ENCODE assay signal across 15 cellular contexts in genomic region chr15:36905908-36906307, GRCh38.
DNase-seq lines count a peak whose midpoint lies in the region; ATAC-seq and TF ChIP-seq lines count a peak whose summit lies in the region.
"Had no signal": no experiment of that assay in that cellular context is flagged by ENCODE, and none has a peak within 500 bp of the region (broad histone marks: within the 10 kb centered on the region; RNA-seq: fewer than 3 reads in every experiment).

No MANE protein-coding gene starts in this region.

- peaks cover 22% of the 10 kb centered on the region for H3K4me1 Mint-ChIP-seq in nephron progenitor cell
- H3K4me1 Mint-ChIP-seq: activated CD4-positive, alpha-beta T cell treated with anti-CD3 and anti-CD28 coated beads for 36 hours; natural killer cell had no signal

- no peak for TF ChIP-seq CTCF in AG09309 (IDR thresholded peaks at IDR 0.05; ENCODE audit: control insufficient read depth, insufficient read depth, low read depth, low read length, missing control alignments)
- TF ChIP-seq CTCF in nephron progenitor cell (IDR thresholded peaks at IDR 0.05) = no peak
- TF ChIP-seq CTCF in gastrocnemius medialis (IDR thresholded peaks at IDR 0.05 in 4 of 5, conservative IDR thresholded peaks at IDR 0.05 in 1 of 5) = no peak

- no peaks in the 10 kb centered on the region for H3K4me1 ChIP-seq in gastrocnemius medialis

- in situ Hi-C loops in gastrocnemius medialis (cut with MboI; ENCODE audit: low sequenced_read_pairs in 4 of 4) = no loop called here

- DNase-seq in AG09309 (ENCODE audit: low read depth) = peak; percentile 23
- peak; percentile 63 for DNase-seq in HT-29 (ENCODE audit: low spot score)
- DNase-seq in fibroblast of gingiva (ENCODE audit: low read depth) = peak; percentile 15
- peak; percentile 10 for DNase-seq in nephron progenitor cell
- DNase-seq in activated naive CD4-positive, alpha-beta T cell treated with anti-CD3 and anti-CD28 coated beads, Interleukin-2, amount 50 U/mL, for 16 hours = no peak
- DNase-seq in NCI-H1436 treated with DMSO at 0.1 percent for 48 hours (lab: John Stamatoyannopoulos, UW) = no peak
- DNase-seq in gastrocnemius medialis = no peak
- DNase-seq: activated CD4-positive, alpha-beta T cell treated with anti-CD3 and anti-CD28 coated beads for 36 hours; activated naive CD4-positive, alpha-beta T cell treated with anti-CD3 and anti-CD28 coated beads for 36 hours; natural killer cell; NCI-H1694; SIG-M5 had no signal

- intact Hi-C loops in gastrocnemius medialis (cut with DNase I; ENCODE audit: low total_unique reads) = no loop called here

- peaks cover 21% of the 10 kb centered on the region for H3K36me3 Mint-ChIP-seq in nephron progenitor cell (ENCODE audit: low read depth)
- H3K36me3 Mint-ChIP-seq: natural killer cell had no signal

- ATAC-seq in GM19035 (IDR thresholded peaks at IDR 0.05; ENCODE audit: unreplicated experiment) (no peak), gastrocnemius medialis (no peak)
- ATAC-seq: activated CD4-positive, alpha-beta T cell treated with anti-CD3 and anti-CD28 coated beads for 36 hours; gastroesophageal sphincter; natural killer cell had no signal

- no peaks in the 10 kb centered on the region for H3K36me3 ChIP-seq in gastrocnemius medialis
- H3K36me3 ChIP-seq: gastroesophageal sphincter, vagina had no signal

- H3K27me3 ChIP-seq in gastrocnemius medialis = peaks cover 0 to 6% (median 0%) of the 10 kb centered on the region in 3 donors
- H3K27me3 ChIP-seq: gastroesophageal sphincter, vagina had no signal

- H3K27ac ChIP-seq in gastrocnemius medialis = no peak overlapping the region
- H3K27ac ChIP-seq: gastroesophageal sphincter, vagina had no signal

- H3K9me3 Mint-ChIP-seq in nephron progenitor cell = no peaks in the 10 kb centered on the region
- H3K9me3 Mint-ChIP-seq: activated naive CD4-positive, alpha-beta T cell treated with anti-CD3 and anti-CD28 coated beads for 36 hours; natural killer cell had no signal

- no peaks in the 10 kb centered on the region for H3K27me3 Mint-ChIP-seq in nephron progenitor cell (ENCODE audit: low read depth, poor library complexity)

- no peaks in the 10 kb centered on the region for H3K9me3 ChIP-seq in gastrocnemius medialis
- H3K9me3 ChIP-seq: gastroesophageal sphincter, vagina had no signal

- H3K4me3 ChIP-seq in AG09309 (ENCODE audit: control insufficient read depth, low read depth, low read length) (no peak overlapping the region), gastrocnemius medialis (no peak overlapping the region)
- H3K4me3 ChIP-seq: gastroesophageal sphincter, vagina had no signal

- no peak overlapping the region for H3K27ac Mint-ChIP-seq in nephron progenitor cell
- H3K27ac Mint-ChIP-seq: activated CD4-positive, alpha-beta T cell treated with anti-CD3 and anti-CD28 coated beads for 36 hours; activated naive CD4-positive, alpha-beta T cell treated with anti-CD3 and anti-CD28 coated beads for 36 hours; natural killer cell had no signal

- no peak overlapping the region for H3K4me3 Mint-ChIP-seq in nephron progenitor cell
- H3K4me3 Mint-ChIP-seq: activated CD4-positive, alpha-beta T cell treated with anti-CD3 and anti-CD28 coated beads for 36 hours; activated naive CD4-positive, alpha-beta T cell treated with anti-CD3 and anti-CD28 coated beads for 36 hours; natural killer cell had no signal

- no peak for TF ChIP-seq POLR2A in gastrocnemius medialis (IDR thresholded peaks at IDR 0.05)

Comparison
In these comparisons a context has a peak if more than half of its experiments do, and no peak if none do; other contexts are left out.
1. DNase-seq: peak in AG09309 (single experiment), HT-29 (single experiment), fibroblast of gingiva (single experiment) and nephron progenitor cell (single experiment); none in activated naive CD4-positive, alpha-beta T cell treated with anti-CD3 and anti-CD28 coated beads, Interleukin-2, amount 50 U/mL, for 16 hours (single experiment), NCI-H1436 treated with DMSO at 0.1 percent for 48 hours (single experiment) and gastrocnemius medialis (0 of 2).